ENCODE assay signal across 2 cellular contexts in the genomic region with DNA sequence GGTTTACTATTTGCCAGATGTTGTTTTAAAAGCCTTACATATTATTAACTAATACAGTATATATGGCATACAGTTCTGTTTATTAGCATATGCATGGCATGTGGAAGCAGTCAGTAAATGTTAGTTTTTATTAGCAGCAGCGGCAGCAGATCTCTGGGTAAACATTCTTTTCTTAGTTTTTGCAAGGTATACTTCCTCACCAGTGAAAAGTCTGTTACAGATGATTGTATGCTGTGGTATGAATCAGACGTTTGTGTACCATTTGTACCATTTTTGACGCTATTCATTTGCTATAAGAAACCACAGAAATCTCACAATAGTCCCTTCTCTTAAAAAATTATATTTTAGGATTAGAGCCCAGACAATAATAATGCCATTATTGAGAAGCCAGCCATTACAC.
TF ChIP-seq lines count a peak whose summit lies in the region.

No MANE protein-coding gene starts in this region.

TF ChIP-seq in IMR-90, 13 proteins besides CTCF, POLR2A, EP300 and RAD21:
- TF ChIP-seq MAFK (IDR thresholded peaks at IDR 0.05; ENCODE audit: low read depth, low read length) (no peak), BHLHE40 (IDR thresholded peaks at IDR 0.05; ENCODE audit: low read depth, low read length) (no peak), NFE2L2 (IDR thresholded peaks at IDR 0.05; ENCODE audit: low read depth, low read length) (no peak), SMC3 (IDR thresholded peaks at IDR 0.05; ENCODE audit: low read depth, low read length) (no peak), MAZ (IDR thresholded peaks at IDR 0.05; ENCODE audit: borderline replicate concordance, low read depth, low read length) (no peak), RCOR1 (IDR thresholded peaks at IDR 0.05; ENCODE audit: insufficient replicate concordance, low read length) (no peak), MXI1 (IDR thresholded peaks at IDR 0.05; ENCODE audit: borderline replicate concordance, low read depth, low read length) (no peak), CEBPB (IDR thresholded peaks at IDR 0.05; ENCODE audit: low read depth, low read length) (no peak), RFX5 (IDR thresholded peaks at IDR 0.05; ENCODE audit: low read depth, low read length) (no peak), CHD1 (IDR thresholded peaks at IDR 0.05; ENCODE audit: low read depth, low read length) (no peak), FOS (IDR thresholded peaks at IDR 0.05; ENCODE audit: low read depth, low read length) (no peak)
- TF ChIP-seq, protein P1, sequence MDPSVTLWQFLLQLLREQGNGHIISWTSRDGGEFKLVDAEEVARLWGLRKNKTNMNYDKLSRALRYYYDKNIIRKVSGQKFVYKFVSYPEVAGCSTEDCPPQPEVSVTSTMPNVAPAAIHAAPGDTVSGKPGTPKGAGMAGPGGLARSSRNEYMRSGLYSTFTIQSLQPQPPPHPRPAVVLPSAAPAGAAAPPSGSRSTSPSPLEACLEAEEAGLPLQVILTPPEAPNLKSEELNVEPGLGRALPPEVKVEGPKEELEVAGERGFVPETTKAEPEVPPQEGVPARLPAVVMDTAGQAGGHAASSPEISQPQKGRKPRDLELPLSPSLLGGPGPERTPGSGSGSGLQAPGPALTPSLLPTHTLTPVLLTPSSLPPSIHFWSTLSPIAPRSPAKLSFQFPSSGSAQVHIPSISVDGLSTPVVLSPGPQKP (IDR thresholded peaks at IDR 0.05; ENCODE audit: borderline replicate concordance, low read depth, low read length): no peak
- TF ChIP-seq, protein P2, sequence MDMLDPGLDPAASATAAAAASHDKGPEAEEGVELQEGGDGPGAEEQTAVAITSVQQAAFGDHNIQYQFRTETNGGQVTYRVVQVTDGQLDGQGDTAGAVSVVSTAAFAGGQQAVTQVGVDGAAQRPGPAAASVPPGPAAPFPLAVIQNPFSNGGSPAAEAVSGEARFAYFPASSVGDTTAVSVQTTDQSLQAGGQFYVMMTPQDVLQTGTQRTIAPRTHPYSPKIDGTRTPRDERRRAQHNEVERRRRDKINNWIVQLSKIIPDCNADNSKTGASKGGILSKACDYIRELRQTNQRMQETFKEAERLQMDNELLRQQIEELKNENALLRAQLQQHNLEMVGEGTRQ (IDR thresholded peaks at IDR 0.05; ENCODE audit: low read depth, low read length): no peak

TF ChIP-seq in GM12878, 131 proteins besides CTCF, POLR2A, EP300 and RAD21:
- TF ChIP-seq BACH1 (IDR thresholded peaks at IDR 0.05; ENCODE audit: borderline replicate concordance): no peak
- TF ChIP-seq TCF7 (IDR thresholded peaks at IDR 0.05; ENCODE audit: borderline replicate concordance): no peak
- TF ChIP-seq HDAC6 (IDR thresholded peaks at IDR 0.05; ENCODE audit: unreplicated experiment): no peak
- TF ChIP-seq ZNF384 (IDR thresholded peaks at IDR 0.05; ENCODE audit: borderline replicate concordance, low read depth, low read length): no peak
- no peak for TF ChIP-seq ZNF622 (IDR thresholded peaks at IDR 0.05)
- TF ChIP-seq RUNX3 (IDR thresholded peaks at IDR 0.05; ENCODE audit: low read length): peak; percentile 40; the same call in 1 of the 2 replicates
